In the genomic region with DNA sequence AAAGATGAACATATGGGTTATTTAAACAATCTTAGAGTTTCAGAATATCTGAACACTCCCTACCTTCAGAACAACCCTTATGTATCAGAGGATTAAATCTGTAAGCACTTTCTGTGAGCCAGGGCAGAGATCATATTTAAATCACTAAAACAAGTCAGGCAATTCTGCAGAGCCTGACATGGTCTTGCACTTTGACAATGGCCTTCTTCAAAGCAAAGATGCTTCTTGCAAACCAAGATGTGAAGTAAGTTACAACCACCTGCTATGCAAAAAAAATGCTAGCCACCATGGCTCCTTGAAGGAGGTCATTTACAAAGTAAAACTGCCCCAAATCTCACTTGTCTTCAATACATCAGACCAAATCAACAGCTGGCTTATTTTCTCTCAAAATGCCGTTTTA, we compare ENCODE assay signal across 10 cellular contexts. TPM values are rescaled to one million over a fixed set of nuclear protein-coding genes. Genes with fewer than 3 reads are reported as not detected.
DNase-seq lines count a peak whose midpoint lies in the region; ATAC-seq and TF ChIP-seq lines count a peak whose summit lies in the region.
"Had no signal": no experiment of that assay in that cellular context is flagged by ENCODE, and none has a peak within 500 bp of the region (broad histone marks: within the 10 kb centered on the region; RNA-seq: fewer than 3 reads in every experiment).

No MANE protein-coding gene starts in this region.

- WGBS in HUES64 = no CpG with 5 or more reads among the region's 1 CpG
- 50% methylated on average over 1 of the region's 1 CpG for WGBS in mammary epithelial cell (ENCODE audit: low coverage, missing lambda C conversion rate)
- 10 to 20% (median 12%) methylated on average over 1 of the region's 1 CpG for WGBS in ovary, 3 donors

- BruUV-seq in mammary epithelial cell (replicated peaks; lab: Mats Ljungman, UMichigan) = no TSS peak

- peak overlapping the region; percentile 71 for H3K27ac Mint-ChIP-seq in CD8-positive, alpha-beta T cell
- H3K27ac Mint-ChIP-seq in neural progenitor cell = no peak overlapping the region

- H3K27ac ChIP-seq in CD8-positive, alpha-beta T cell (ENCODE audit: low read depth, low read length) = no peak overlapping the region
- no peak overlapping the region for H3K27ac ChIP-seq in HUES64 (ENCODE audit: low read depth, low read length)
- H3K27ac ChIP-seq in mammary epithelial cell (ENCODE audit: insufficient read depth, low read depth, low read length) = no peak overlapping the region
- no peak overlapping the region for H3K27ac ChIP-seq in neural progenitor cell
- H3K27ac ChIP-seq in ovary = no peak overlapping the region
- H3K27ac ChIP-seq: left lung had no signal

- no peaks in the 10 kb centered on the region for H3K9me3 ChIP-seq in CD8-positive, alpha-beta T cell (ENCODE audit: low read length)
- H3K9me3 ChIP-seq in HUES64 (ENCODE audit: insufficient read depth, low read depth, low read length) = no peaks in the 10 kb centered on the region
- H3K9me3 ChIP-seq in mammary epithelial cell (replicated peaks; ENCODE audit: insufficient read depth, low read length) = no peaks in the 10 kb centered on the region
- no peaks in the 10 kb centered on the region for H3K9me3 ChIP-seq in neural progenitor cell (ENCODE audit: low read depth)
- H3K9me3 ChIP-seq in ovary = no peaks in the 10 kb centered on the region
- H3K9me3 ChIP-seq: left lung had no signal

- in situ Hi-C loops in mammary epithelial cell (cut with MboI; ENCODE audit: low sequenced_read_pairs in 2 of 2) = no loop called here

- H3K9ac ChIP-seq in HUES64 (ENCODE audit: low read depth, low read length) (no peak overlapping the region), mammary epithelial cell (ENCODE audit: insufficient read depth, low read length) (no peak overlapping the region), neural progenitor cell (peak overlapping the region; percentile 31)

- no peak for TF ChIP-seq CTCF in CD8-positive, alpha-beta T cell (IDR thresholded peaks at IDR 0.05)
- TF ChIP-seq CTCF in mammary epithelial cell (conservative IDR thresholded peaks at IDR 0.05 in 1 of 2, IDR thresholded peaks at IDR 0.05 in 1 of 2; ENCODE audit: extremely low read depth in 1 of 2, insufficient read depth in 1 of 2, low read depth in 1 of 2, low read length in 2 of 2) (no peak), neural progenitor cell (IDR thresholded peaks at IDR 0.05) (no peak), ovary (IDR thresholded peaks at IDR 0.05) (no peak)

- no peak for ATAC-seq in CD8-positive, alpha-beta T cell
- ATAC-seq in left colon = no peak
- ATAC-seq: left lung had no signal

- no peaks in the 10 kb centered on the region for H3K27me3 ChIP-seq in CD8-positive, alpha-beta T cell (ENCODE audit: insufficient read depth, low read length)
- H3K27me3 ChIP-seq in HUES64 (ENCODE audit: insufficient read depth, low read length) (no peaks in the 10 kb centered on the region), mammary epithelial cell (ENCODE audit: insufficient read depth, low read length) (no peaks in the 10 kb centered on the region), neural progenitor cell (no peaks in the 10 kb centered on the region), ovary (no peaks in the 10 kb centered on the region)
- H3K27me3 ChIP-seq: left lung had no signal

- POLR2A ChIA-PET in CD8-positive, alpha-beta T cell (lab: Charles Lee) = no interaction called here

- H3K4me3 ChIP-seq in CD8-positive, alpha-beta T cell (ENCODE audit: low read depth, low read length) = peak overlapping the region; percentile 33
- H3K4me3 ChIP-seq in HUES64 (ENCODE audit: low read length) (peak overlapping the region; percentile 90), mammary epithelial cell (replicated peaks in 1 of 3; ENCODE audit: insufficient read depth in 1 of 3, low read depth in 2 of 3, low read length in 3 of 3) (peak overlapping the region in 2 of 3 experiments; percentile 11 to 79), neural progenitor cell (peak overlapping the region; percentile 100), ovary (no peak overlapping the region)

- H3K4me3 Mint-ChIP-seq in CD8-positive, alpha-beta T cell = peak overlapping the region; percentile 77
- peak overlapping the region; percentile 76 for H3K4me3 Mint-ChIP-seq in neural progenitor cell

- H3K36me3 Mint-ChIP-seq in CD8-positive, alpha-beta T cell = peaks cover 27% of the 10 kb centered on the region
- H3K36me3 Mint-ChIP-seq in neural progenitor cell = peaks cover 8% of the 10 kb centered on the region

- no peaks in the 10 kb centered on the region for H3K36me3 ChIP-seq in CD8-positive, alpha-beta T cell (ENCODE audit: insufficient read depth, low read length)
- H3K36me3 ChIP-seq in HUES64 (ENCODE audit: insufficient read depth, low read length) (peaks cover 41% of the 10 kb centered on the region), mammary epithelial cell (ENCODE audit: insufficient read depth, low read length) (peaks cover 2% of the 10 kb centered on the region), neural progenitor cell (peaks cover 2% of the 10 kb centered on the region), ovary (no peaks in the 10 kb centered on the region)

- H3K79me2 ChIP-seq in mammary epithelial cell (ENCODE audit: insufficient read depth, low read length) (peaks cover 84% of the 10 kb centered on the region), neural progenitor cell (ENCODE audit: low read depth) (peaks cover 95% of the 10 kb centered on the region)

- dilution Hi-C loops in mammary epithelial cell (cut with HindIII; ENCODE audit: low sequenced_read_pairs) = no loop called here

- no peaks in the 10 kb centered on the region for H3K27me3 Mint-ChIP-seq in CD8-positive, alpha-beta T cell (ENCODE audit: low read depth)
- peaks cover 2% of the 10 kb centered on the region for H3K27me3 Mint-ChIP-seq in neural progenitor cell (ENCODE audit: insufficient read depth, low read depth)

- TF ChIP-seq POLR2A in ovary (IDR thresholded peaks at IDR 0.05) = no peak

- CTCF ChIA-PET in CD8-positive, alpha-beta T cell (lab: Charles Lee) = no interaction called here
- CTCF ChIA-PET in mammary epithelial cell (lab: Charles Lee; ENCODE audit: low non-redundant PET) = no interaction called here

- peaks cover 61% of the 10 kb centered on the region for H3K4me1 Mint-ChIP-seq in CD8-positive, alpha-beta T cell (ENCODE audit: low read depth)
- H3K4me1 Mint-ChIP-seq in neural progenitor cell = peaks cover 50% of the 10 kb centered on the region

- H3F3A ChIP-seq in neural progenitor cell (ENCODE audit: low read depth) = peaks cover 14% of the 10 kb centered on the region

- no peaks in the 10 kb centered on the region for H3K9me3 Mint-ChIP-seq in CD8-positive, alpha-beta T cell
- H3K9me3 Mint-ChIP-seq in neural progenitor cell = no peaks in the 10 kb centered on the region

- H2AFZ ChIP-seq in mammary epithelial cell (ENCODE audit: low read depth, low read length) (no peak overlapping the region), neural progenitor cell (replicated peaks) (no peak overlapping the region)

- TF ChIP-seq EP300 in ovary (IDR thresholded peaks at IDR 0.05) = no peak

- H4K20me1 ChIP-seq in mammary epithelial cell (ENCODE audit: insufficient read depth, low read length) (peaks cover 22% of the 10 kb centered on the region), neural progenitor cell (ENCODE audit: low read depth) (peaks cover 81% of the 10 kb centered on the region)

- no peak for DNase-seq in CD8-positive, alpha-beta T cell
- DNase-seq in mammary epithelial cell (no peak), neural progenitor cell (ENCODE audit: low spot score) (no peak), left colon (no peak), ovary (no peak), HK-2 (ENCODE audit: unreplicated experiment) (no peak)
- DNase-seq in stimulated activated CD4-positive, alpha-beta T cell treated with anti-CD3 and anti-CD28 coated beads, Interleukin-12 subunit alpha, Interleukin-12 subunit beta, amount 100 ng/mL, for 4 hours = no peak
- DNase-seq: left lung, NCI-H748 treated with DMSO at 0.1 percent for 48 hours had no signal

- intact Hi-C loops in CD8-positive, alpha-beta T cell (cut with DNase I, micrococcal nuclease) = no loop called here
- intact Hi-C loops in mammary epithelial cell (cut with micrococcal nuclease) = no loop called here
- intact Hi-C loops in left colon (cut with DNase I, micrococcal nuclease) = no loop called here
- intact Hi-C loops in ovary (cut with DNase I) = no loop called here

- H3K4me2 ChIP-seq in mammary epithelial cell (ENCODE audit: insufficient read depth, low read depth, low read length) = peak overlapping the region; percentile 81
- H3K4me2 ChIP-seq in neural progenitor cell = peak overlapping the region; percentile 93

- H3K4me1 ChIP-seq in CD8-positive, alpha-beta T cell (ENCODE audit: insufficient read depth, low read length) = peaks cover 50% of the 10 kb centered on the region
- H3K4me1 ChIP-seq in HUES64 (ENCODE audit: insufficient read depth, low read length) = peaks cover 34% of the 10 kb centered on the region
- peaks cover 31% of the 10 kb centered on the region for H3K4me1 ChIP-seq in mammary epithelial cell (ENCODE audit: insufficient read depth, low read length)
- peaks cover 44% of the 10 kb centered on the region for H3K4me1 ChIP-seq in neural progenitor cell
- peaks cover 19% of the 10 kb centered on the region for H3K4me1 ChIP-seq in ovary (ENCODE audit: insufficient read depth)

RNA-seq across cellular contexts. Expression of gene PPP1CC, which starts 3.2 kb away (rescaled TPM):
- 100 to 1,000 TPM; 147 to 158 TPM for total RNA-seq in CD8-positive, alpha-beta T cell
- polyA plus RNA-seq in HUES64 (2013, experiment 1 of 2) = 288 TPM
- 290 TPM for polyA plus RNA-seq in HUES64 (2013, experiment 2 of 2)
- total RNA-seq in mammary epithelial cell (100 to 1,000 TPM in 1 of 2 donors, 10 to 100 TPM in 1; 91.0 to 116 TPM), neural progenitor cell (ENCODE audit: low replicate concordance) (408 and 629 TPM in 2 replicates), left colon (100 to 1,000 TPM; 165 to 178 TPM), ovary (100 to 1,000 TPM; 102 to 143 (median 126) TPM)
- polyA plus RNA-seq in mammary epithelial cell (80.4 TPM), ovary (100 to 1,000 TPM in 1 of 2 donors, 10 to 100 TPM in 1; 94.4 to 158 TPM)
- polyA minus RNA-seq in mammary epithelial cell = 76.0 TPM

RNA-seq across cellular contexts. Expression of gene HVCN1, which starts 50.6 kb away (rescaled TPM):
- 1 to 10 TPM; 3.0 to 3.8 TPM for total RNA-seq in CD8-positive, alpha-beta T cell
- polyA plus RNA-seq in HUES64 (2013, experiment 1 of 2) = 5.1 TPM
- polyA plus RNA-seq in HUES64 (2013, experiment 2 of 2) = 8.3 TPM
- total RNA-seq in mammary epithelial cell (under 1 TPM in 1 of 2 donors, not detected in 1; 0.33 TPM), neural progenitor cell (ENCODE audit: low replicate concordance) (12.0 and 16.4 TPM in 2 replicates), left colon (1 to 10 TPM; 1.4 to 3.0 TPM), ovary (10 to 100 TPM in 5 of 7 donors, 1 to 10 TPM in 2; 6.4 to 14.5 (median 10.5) TPM)
- polyA plus RNA-seq in mammary epithelial cell (not detected), ovary (10 to 100 TPM; 14.6 to 19.4 TPM)
- polyA minus RNA-seq in mammary epithelial cell = not detected
